8 cellular contexts compared by ENCODE assay signal in the genomic region with DNA sequence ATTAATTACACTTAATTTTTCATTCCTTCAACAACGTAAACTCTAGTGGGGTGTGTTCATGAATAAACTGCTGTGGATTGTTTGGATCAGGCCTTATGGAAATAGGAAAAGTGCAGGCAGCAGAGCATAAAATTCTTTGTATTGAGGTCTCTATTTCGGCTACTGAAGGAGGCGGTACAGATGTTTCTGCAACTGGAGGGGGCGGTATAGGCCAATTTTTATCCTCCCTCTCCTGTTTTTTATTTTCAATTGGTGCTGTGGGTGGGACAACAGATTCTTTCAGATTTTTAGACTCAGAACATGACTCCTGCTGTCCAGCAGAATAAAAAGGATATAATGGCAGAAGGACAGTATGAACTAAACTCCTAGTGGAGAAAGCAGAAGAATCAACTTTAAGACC. TPM values are rescaled to one million over a fixed set of nuclear protein-coding genes. Genes with fewer than 3 reads are reported as not detected.
DNase-seq lines count a peak whose midpoint lies in the region; ATAC-seq and TF ChIP-seq lines count a peak whose summit lies in the region.
"Not testable (repeated sequence)": the region's sequence is repeated elsewhere in the genome, so short reads cannot be mapped to it uniquely, and the experiment has no call there.

No MANE protein-coding gene starts in this region.

- DNase-seq in AG09319 (ENCODE audit: extremely low read depth, low read depth); HFFc6; SK-N-SH; mucosa of descending colon: not testable (repeated sequence)
- peak; percentile 23 for DNase-seq in ELF-1 (ENCODE audit: low read depth, low spot score)
- DNase-seq in NCI-H526 treated with DMSO at 0.1 percent for 48 hours (lab: John Stamatoyannopoulos, UW) = peak; percentile 9
- DNase-seq in MCF 10A (ENCODE audit: unreplicated experiment) = peak; percentile 5
- peak in 1 of 2 donors; percentile 44 for DNase-seq in foreskin fibroblast

- not testable (repeated sequence) for H3K9me3 ChIP-seq in SK-N-SH, mucosa of descending colon

- not testable (repeated sequence) for H4K20me1 ChIP-seq in SK-N-SH (ENCODE audit: insufficient read depth)

- not testable (repeated sequence) for H3K79me2 ChIP-seq in SK-N-SH (ENCODE audit: insufficient read depth)

- not testable (repeated sequence) for H3K9ac ChIP-seq in SK-N-SH

- not testable (repeated sequence) for H3K36me3 Mint-ChIP-seq in HFFc6 (ENCODE audit: low read depth); MCF 10A (ENCODE audit: insufficient read depth, unreplicated experiment)

- POLR2A ChIA-PET in SK-N-SH (lab: Yijun Ruan, JAX); MCF 10A (lab: Yijun Ruan, JAX): not testable (repeated sequence)

- TF ChIP-seq CTCF in AG09319 (IDR thresholded peaks at IDR 0.05; ENCODE audit: low read depth, low read length) = peak; percentile 15
- TF ChIP-seq CTCF in HFFc6 (IDR thresholded peaks at IDR 0.05) = peak; percentile 62
- peak; percentile 40 for TF ChIP-seq CTCF in SK-N-SH (IDR thresholded peaks at IDR 0.05)
- peak; percentile 27 for TF ChIP-seq CTCF in MCF 10A (IDR thresholded peaks at IDR 0.05; ENCODE audit: unreplicated experiment)
- TF ChIP-seq CTCF in foreskin fibroblast (IDR thresholded peaks at IDR 0.05; ENCODE audit: low read depth, low read length) = peak; percentile 13
- peak; percentile 20 for TF ChIP-seq CTCF in mucosa of descending colon (IDR thresholded peaks at IDR 0.05)

- H3F3A ChIP-seq in SK-N-SH (replicated peaks; ENCODE audit: insufficient read depth) = not testable (repeated sequence)

- TF ChIP-seq RAD21 in SK-N-SH (IDR thresholded peaks at IDR 0.05; ENCODE audit: low read length) = peak; percentile 60; the same call in 1 of the 2 replicates

- H3K27ac Mint-ChIP-seq in HFFc6; MCF 10A (ENCODE audit: low read depth, unreplicated experiment): not testable (repeated sequence)

- not testable (repeated sequence) for H3K4me1 Mint-ChIP-seq in HFFc6 (ENCODE audit: low read depth); MCF 10A (ENCODE audit: insufficient read depth, unreplicated experiment)

- intact Hi-C loops in MCF 10A (cut with micrococcal nuclease); mucosa of descending colon (cut with DNase I, micrococcal nuclease): not testable (repeated sequence)

- not testable (repeated sequence) for H3K27ac ChIP-seq in SK-N-SH (ENCODE audit: low read depth in 2 of 2, low read length in 1 of 2)

- not testable (repeated sequence) for H3K4me3 ChIP-seq in SK-N-SH (ENCODE audit: low read depth in 2 of 2, low read length in 1 of 2); foreskin fibroblast (ENCODE audit: low read depth in 1 of 2, low read length in 2 of 2); mucosa of descending colon

- H3K27me3 ChIP-seq in SK-N-SH (ENCODE audit: insufficient read depth) = not testable (repeated sequence)

- TF ChIP-seq EP300 in SK-N-SH (IDR thresholded peaks at IDR 0.05; ENCODE audit: borderline replicate concordance in 1 of 2, low read depth in 1 of 2, low read length in 1 of 2) = not testable (repeated sequence)

- 36% methylated on average over 4 of the region's 4 CpGs for WGBS in SK-N-SH (ENCODE audit: low lambda C conversion rate)

- H3K27me3 Mint-ChIP-seq in HFFc6 (ENCODE audit: insufficient read depth) (peaks cover 20% of the 10 kb centered on the region), MCF 10A (ENCODE audit: insufficient read depth, unreplicated experiment) (peaks cover 43% of the 10 kb centered on the region)

- not testable (repeated sequence) for H3K9me3 Mint-ChIP-seq in HFFc6; MCF 10A (ENCODE audit: unreplicated experiment)

- H3K4me2 ChIP-seq in SK-N-SH = not testable (repeated sequence)

- not testable (repeated sequence) for BruUV-seq in MCF 10A (replicated peaks; lab: Mats Ljungman, UMichigan)

- not testable (repeated sequence) for H2AFZ ChIP-seq in SK-N-SH (ENCODE audit: low read depth)

- not testable (repeated sequence) for H3K9me2 ChIP-seq in SK-N-SH

- H3K36me3 ChIP-seq in SK-N-SH (replicated peaks in 1 of 2; ENCODE audit: control insufficient read depth in 1 of 2, insufficient read depth in 2 of 2, low read length in 1 of 2); mucosa of descending colon (ENCODE audit: low read depth): not testable (repeated sequence)

- not testable (repeated sequence) for H3K4me3 Mint-ChIP-seq in HFFc6; MCF 10A (ENCODE audit: unreplicated experiment)

- CTCF ChIA-PET in SK-N-SH (lab: Yijun Ruan, JAX) = not testable (repeated sequence)
- CTCF ChIA-PET in MCF 10A (lab: Yijun Ruan, JAX) = interaction anchor here (1.4 kb wide), 1 partner anchor 70 kb away, joined by 4 read pairs; no protein-coding TSS in a partner anchor

- not testable (repeated sequence) for H3K4me1 ChIP-seq in SK-N-SH (ENCODE audit: control insufficient read depth in 1 of 2, insufficient read depth in 2 of 2, low read depth in 1 of 2, low read length in 1 of 2)
- H3K4me1 ChIP-seq in mucosa of descending colon (ENCODE audit: low read depth) = peaks cover 21% of the 10 kb centered on the region

- not testable (repeated sequence) for ATAC-seq in mucosa of descending colon

RNA-seq across cellular contexts. Expression of a gene that starts 17.7 kb away (rescaled TPM):
- 10 to 100 TPM; 31.2 to 36.7 (median 34.1) TPM for total RNA-seq in HFFc6 (2021; fragmentation: NEBNext Ultra II Directional; extraction: Animal tissue kit (Norgen Biotek cat#: 25700))
- polyA plus RNA-seq in SK-N-SH (2012; rRNA removed) = 38.1 and 45.0 TPM in 2 replicates
- polyA plus RNA-seq in SK-N-SH (2012; cell fraction: cytosol; rRNA removed) = 36.1 and 38.2 TPM in 2 replicates
- 55.4 and 55.6 TPM in 2 replicates for polyA plus RNA-seq in SK-N-SH (2012; cell fraction: nucleus; rRNA removed)
- 46.3 and 51.3 TPM in 2 replicates for total RNA-seq in MCF 10A (2022)
- total RNA-seq in mucosa of descending colon = 10 to 100 TPM; 64.0 to 86.3 (median 82.0) TPM

RNA-seq across cellular contexts. Expression of a gene that starts 57.6 kb away (rescaled TPM):
- total RNA-seq in HFFc6 (2021; fragmentation: NEBNext Ultra II Directional; extraction: Animal tissue kit (Norgen Biotek cat#: 25700)) = 10 to 100 TPM; 12.1 to 43.3 (median 15.8) TPM
- 60.4 and 67.5 TPM in 2 replicates for polyA plus RNA-seq in SK-N-SH (2012; rRNA removed)
- polyA plus RNA-seq in SK-N-SH (2012; cell fraction: cytosol; rRNA removed) = 48.3 and 62.1 TPM in 2 replicates
- 45.4 and 55.7 TPM in 2 replicates for polyA plus RNA-seq in SK-N-SH (2012; cell fraction: nucleus; rRNA removed)
- total RNA-seq in MCF 10A (2022) (0.54 TPM in 1 of 2 replicates, not detected in the other), mucosa of descending colon (100 to 1,000 TPM; 293 to 382 (median 304) TPM)
